8 cellular contexts compared by ENCODE assay signal in the genomic region with DNA sequence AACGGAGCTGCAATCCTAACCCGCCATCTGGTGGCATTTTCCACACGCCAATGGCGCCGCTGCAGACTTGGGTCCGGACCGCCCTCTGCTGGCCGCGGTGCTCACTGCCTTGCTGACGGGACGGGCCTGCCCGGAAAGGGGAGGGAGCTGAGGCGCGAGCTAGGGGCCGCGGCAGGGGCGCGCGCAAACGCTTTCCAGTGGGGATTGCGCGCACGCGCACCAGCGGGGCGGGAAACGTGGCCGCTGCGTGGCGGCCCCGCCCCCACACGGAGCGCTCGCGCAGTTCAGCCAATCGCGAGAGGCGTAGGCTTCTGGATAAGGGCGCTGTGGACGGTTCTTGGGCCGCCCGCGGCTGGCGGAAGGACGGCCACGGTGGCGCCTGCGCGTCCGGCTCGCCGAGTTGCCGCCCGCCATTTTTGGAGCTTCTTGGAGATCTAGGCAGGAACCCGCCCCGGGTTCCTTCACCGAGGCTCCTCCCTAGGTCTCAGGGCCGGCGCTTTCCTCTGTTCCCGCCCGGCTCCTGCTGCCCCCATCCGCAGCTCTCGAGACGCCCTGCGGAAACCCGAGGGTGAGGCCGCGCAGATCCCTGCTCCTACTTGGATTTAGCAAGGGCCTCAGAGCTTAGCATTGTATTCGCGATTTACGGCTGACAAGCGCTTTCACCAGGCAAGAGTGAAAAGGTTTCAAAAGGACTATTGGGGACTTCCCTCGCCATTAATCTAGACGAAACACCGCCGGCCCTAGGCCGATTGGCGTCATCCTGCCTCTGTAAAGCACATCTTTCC. TPM values are rescaled to one million over a fixed set of nuclear protein-coding genes. Genes with fewer than 3 reads are reported as not detected.
A peak's percentile ranks its signal among the peaks of the same experiment; 100 is the strongest.
DNase-seq lines count a peak whose midpoint lies in the region; ATAC-seq and TF ChIP-seq lines count a peak whose summit lies in the region.

A gene (minus strand): TSS at position 52 of the 785 bp plus-strand sequence. CDS start 121,480 bp downstream, outside the sequence.

- TF ChIP-seq POLR2A in vagina (IDR thresholded peaks at IDR 0.05) = peak; percentile 59 to 72

- peaks cover 9% of the 10 kb centered on the region for H3K4me1 ChIP-seq in right cardiac atrium (ENCODE audit: control insufficient read depth, insufficient read depth, low read length)
- peaks cover 47% of the 10 kb centered on the region for H3K4me1 ChIP-seq in vagina

- H3K9me3 ChIP-seq in right cardiac atrium (ENCODE audit: control insufficient read depth, low read length) (no peaks in the 10 kb centered on the region), vagina (no peaks in the 10 kb centered on the region)

- DNase-seq in NCI-H187 (lab: John Stamatoyannopoulos, UW) (peak; percentile 97 to 98), T-helper 2 cell (peak; percentile 97 to 99 (median 99)), anterior cingulate cortex (lab: John Stamatoyannopoulos, UW) (peak; percentile 92 to 100 (median 99)), right cardiac atrium (peak; percentile 99 to 100 (median 100)), putamen (ENCODE audit: low spot score) (peak; percentile 99), vagina (ENCODE audit: extremely low spot score in 2 of 2) (peak; percentile 97 to 99)

- H3K27ac ChIP-seq in right cardiac atrium (ENCODE audit: low read length) = peak within 1 kb of the TSS; percentile 99
- H3K27ac ChIP-seq in vagina = peak within 1 kb of the TSS; percentile 99

- H3K27me3 ChIP-seq in right cardiac atrium (ENCODE audit: control insufficient read depth, insufficient read depth) (no peaks in the 10 kb centered on the region), vagina (no peaks in the 10 kb centered on the region)

- intact Hi-C loops in right cardiac atrium (cut with DNase I) (loop anchor here (2.0 to 10.0 kb wide), 8 partner anchors 110 to 678 kb away; a partner anchor contains a TSS), vagina (cut with DNase I) (loop anchor here (2.0 to 10.0 kb wide), 6 partner anchors 110 to 678 kb away; a partner anchor contains a TSS)

- no peaks in the 10 kb centered on the region for H3K36me3 ChIP-seq in vagina

- peak; percentile 95 to 99 (median 98) for TF ChIP-seq CTCF in vagina (IDR thresholded peaks at IDR 0.05)

- H3K4me3 ChIP-seq in right cardiac atrium (ENCODE audit: low read length) = peak within 1 kb of the TSS; percentile 96
- H3K4me3 ChIP-seq in vagina = peak within 1 kb of the TSS; percentile 81 to 99

- under 1% methylated on average over 78 of the region's 78 CpGs for WGBS in right cardiac atrium

- peak; percentile 73 for ATAC-seq in GM18499 (IDR thresholded peaks at IDR 0.05; ENCODE audit: insufficient read depth, unreplicated experiment)
- peak; percentile 86 for ATAC-seq in HG02943 (IDR thresholded peaks at IDR 0.05; ENCODE audit: low read depth, unreplicated experiment)
- peak; percentile 97 to 98 for ATAC-seq in right cardiac atrium

RNA-seq across cellular contexts. Expression of the gene that starts here (rescaled TPM):
- total RNA-seq in right cardiac atrium (10 to 100 TPM; 26.5 to 30.9 (median 27.9) TPM), vagina (44.7 TPM)
- 8.1 TPM for polyA plus RNA-seq in right cardiac atrium

Comparison
In these comparisons a context has a peak if more than half of its experiments do, and no peak if none do; other contexts are left out.
1. Peak in every context shown above with its lines: DNase-seq, ATAC-seq, H3K4me3 ChIP-seq and H3K27ac ChIP-seq.